27 cellular contexts compared by ENCODE assay signal in genomic region chr16:54706406-54706805, GRCh38.
"Had no signal": no experiment of that assay in that cellular context is flagged by ENCODE, and none has a peak within 500 bp of the region (broad histone marks: within the 10 kb centered on the region; RNA-seq: fewer than 3 reads in every experiment).

No MANE protein-coding gene starts in this region.

- H3K36me3 ChIP-seq: colonic mucosa, esophagus muscularis mucosa, esophagus squamous epithelium, gastrocnemius medialis, gastroesophageal sphincter, heart left ventricle, heart right ventricle had no signal

- H3K27me3 ChIP-seq: colonic mucosa, esophagus squamous epithelium, foreskin keratinocyte, gastrocnemius medialis, heart left ventricle, heart right ventricle had no signal

- H3K4me1 ChIP-seq: colonic mucosa, esophagus muscularis mucosa, esophagus squamous epithelium, foreskin keratinocyte, gastrocnemius medialis, gastroesophageal sphincter, heart left ventricle, heart right ventricle had no signal

- H3K4me3 ChIP-seq: colonic mucosa, coronary artery, dorsolateral prefrontal cortex, esophagus muscularis mucosa, esophagus squamous epithelium, gastrocnemius medialis, gastroesophageal sphincter, heart left ventricle, heart right ventricle had no signal

- DNase-seq: colonic mucosa; cortex of kidney; dermis blood vessel endothelial cell; dorsolateral prefrontal cortex; effector CD4-positive, alpha-beta T cell; effector CD8-positive, alpha-beta T cell; effector memory CD4-positive, alpha-beta T cell; effector memory CD8-positive, alpha-beta T cell; endodermal cell; erythroblast; esophagus squamous epithelium; foreskin fibroblast; foreskin keratinocyte; gastrocnemius medialis; glutamatergic neuron; head of caudate nucleus; heart left ventricle; heart right ventricle had no signal

- ATAC-seq: effector memory CD8-positive, alpha-beta T cell; esophagus mucosa; foreskin keratinocyte; gastrocnemius medialis; gastroesophageal sphincter; heart left ventricle; heart right ventricle had no signal

- H3K9me3 ChIP-seq: colonic mucosa, gastrocnemius medialis had no signal

- H3K27ac ChIP-seq: colonic mucosa, coronary artery, dorsolateral prefrontal cortex, epithelial cell of prostate, esophagus muscularis mucosa, esophagus squamous epithelium, foreskin keratinocyte, gastrocnemius medialis, gastroesophageal sphincter, heart left ventricle, heart right ventricle had no signal

- FAIRE-seq: colon, endometrium, endothelial cell of umbilical vein, frontal cortex had no signal
